Comparison of ENCODE assay signal across 8 cellular contexts in the genomic region with DNA sequence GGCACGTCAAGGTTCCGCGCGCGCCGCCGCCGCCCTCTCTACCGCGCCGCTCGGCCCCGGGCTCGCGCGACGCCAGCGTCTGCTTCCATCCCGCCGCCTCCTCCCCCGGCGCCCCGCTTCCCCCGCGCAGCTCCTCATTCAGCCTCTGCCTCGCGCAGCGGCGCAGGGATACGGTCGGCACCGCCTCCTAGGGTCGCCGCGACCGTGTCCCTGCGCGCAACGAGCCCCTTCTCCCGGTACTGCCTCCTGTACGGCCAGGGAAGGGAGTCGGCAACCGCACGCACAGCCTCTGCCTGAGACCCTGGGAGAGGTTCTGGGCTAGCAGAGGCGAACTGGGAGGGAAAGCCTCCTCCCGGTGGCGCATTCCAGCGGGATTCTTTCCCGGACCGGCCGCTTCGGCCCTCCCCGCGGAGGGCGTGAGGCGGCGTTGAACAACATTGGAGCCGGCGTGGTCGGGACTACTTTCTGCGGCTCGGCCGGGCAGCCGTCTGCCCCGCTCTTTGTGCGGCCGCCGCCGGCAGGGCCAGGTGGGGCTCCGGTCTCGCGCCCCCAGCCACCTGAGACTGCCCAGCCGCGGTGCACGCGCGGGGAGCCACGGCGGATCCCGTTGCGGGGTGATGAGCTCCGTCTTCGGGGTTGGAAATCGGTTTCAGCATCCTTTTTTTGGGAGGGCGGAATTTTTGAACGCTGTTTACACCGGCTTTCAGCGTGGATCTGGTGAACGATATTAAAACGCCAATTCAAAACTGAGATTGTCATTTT. TPM values are rescaled to one million over a fixed set of nuclear protein-coding genes. Genes with fewer than 3 reads are reported as not detected.
A peak's percentile ranks its signal among the peaks of the same experiment; 100 is the strongest.
DNase-seq lines count a peak whose midpoint lies in the region; TF ChIP-seq lines count a peak whose summit lies in the region.

A gene (minus strand): TSS at position 172 of the 762 bp plus-strand sequence. CDS start 309 bp downstream, outside the sequence.

- peaks cover 23% of the 10 kb centered on the region for H3K79me2 ChIP-seq in MM.1S (ENCODE audit: low read length)

- no peaks in the 10 kb centered on the region for H3K9me2 ChIP-seq in MM.1S (replicated peaks; ENCODE audit: insufficient read depth, low read length)

- DNase-seq in EL (peak; percentile 93), HAP-1 (ENCODE audit: low spot score in 2 of 2) (peak; percentile 89 to 95), MM.1S (peak; percentile 75), SK-MEL-5 (ENCODE audit: low read depth, low spot score) (peak; percentile 88), globus pallidus (ENCODE audit: low spot score) (peak; percentile 88), non-pigmented ciliary epithelial cell (ENCODE audit: low read depth) (peak; percentile 72)
- DNase-seq in activated naive CD4-positive, alpha-beta T cell treated with anti-CD3 and anti-CD28 coated beads, Interleukin-2, amount 50 U/mL, for 16 hours = peak; percentile 89

- peak within 1 kb of the TSS; percentile 89 for H3K4me3 ChIP-seq in HAP-1
- H3K4me3 ChIP-seq in MM.1S (ENCODE audit: low read length) = peak within 1 kb of the TSS; percentile 69

- H3K9me3 ChIP-seq in HAP-1 (no peaks in the 10 kb centered on the region), MM.1S (replicated peaks; ENCODE audit: insufficient read depth, low read length) (no peaks in the 10 kb centered on the region)

- H3K27me3 ChIP-seq in HAP-1 (ENCODE audit: low read depth) = no peaks in the 10 kb centered on the region
- no peaks in the 10 kb centered on the region for H3K27me3 ChIP-seq in MM.1S (replicated peaks; ENCODE audit: insufficient read depth, low read length)

- in situ Hi-C loops in HAP-1 (cut with MboI; ENCODE audit: low sequenced_read_pairs) = no loop called here
- in situ Hi-C loops in SK-MEL-5 (cut with HindIII; ENCODE audit: low pct_unique_long_range_greater_than_20kb, low sequenced_read_pairs) = no loop called here

- peak within 1 kb of the TSS; percentile 77 for H2AFZ ChIP-seq in MM.1S (ENCODE audit: low read length)

- peaks cover 7% of the 10 kb centered on the region for H3K36me3 ChIP-seq in HAP-1 (replicated peaks)
- no peaks in the 10 kb centered on the region for H3K36me3 ChIP-seq in MM.1S (replicated peaks; ENCODE audit: insufficient read depth, low read length)

- TF ChIP-seq CTCF in MM.1S (IDR thresholded peaks at IDR 0.05; ENCODE audit: low read length) (no peak), subcutaneous adipose tissue (IDR thresholded peaks at IDR 0.05; ENCODE audit: low read depth) (no peak)

- H4K20me1 ChIP-seq in MM.1S (ENCODE audit: insufficient read depth, low read length) = no peaks in the 10 kb centered on the region

- H3F3A ChIP-seq in MM.1S (ENCODE audit: insufficient read depth, low read length) = no peaks in the 10 kb centered on the region

- H3K4me1 ChIP-seq in HAP-1 (peaks cover 34% of the 10 kb centered on the region), MM.1S (ENCODE audit: low read length) (no peaks in the 10 kb centered on the region)

- peak within 1 kb of the TSS; percentile 68 for H3K4me2 ChIP-seq in MM.1S (ENCODE audit: low read depth, low read length)

- H3K9ac ChIP-seq in MM.1S (ENCODE audit: low read length) = peak within 1 kb of the TSS; percentile 77

- peak within 1 kb of the TSS; percentile 53; the same call in 1 of the 2 replicates for H3K27ac ChIP-seq in MM.1S (ENCODE audit: low read length)

RNA-seq across cellular contexts. Expression of the gene that starts here (rescaled TPM):
- total RNA-seq in SK-MEL-5 (2014; rRNA removed; shearing (Covaris generic)) = 38.1 and 43.0 TPM in 2 replicates
- 22.0 and 35.3 TPM in 2 replicates for polyA plus RNA-seq in SK-MEL-5 (2015; cell fraction: cytosol; rRNA removed)
- polyA plus RNA-seq in SK-MEL-5 (2015; cell fraction: nucleus; rRNA removed) = 51.5 and 55.5 TPM in 2 replicates
- 10 to 100 TPM; 21.5 to 29.7 (median 23.5) TPM for total RNA-seq in subcutaneous adipose tissue

Comparison
In these comparisons a context has a peak if more than half of its experiments do, and no peak if none do; other contexts are left out.
1. Peak in every context shown above with its lines: DNase-seq, H3K4me3 ChIP-seq and H3K27ac ChIP-seq.